In the genomic region with DNA sequence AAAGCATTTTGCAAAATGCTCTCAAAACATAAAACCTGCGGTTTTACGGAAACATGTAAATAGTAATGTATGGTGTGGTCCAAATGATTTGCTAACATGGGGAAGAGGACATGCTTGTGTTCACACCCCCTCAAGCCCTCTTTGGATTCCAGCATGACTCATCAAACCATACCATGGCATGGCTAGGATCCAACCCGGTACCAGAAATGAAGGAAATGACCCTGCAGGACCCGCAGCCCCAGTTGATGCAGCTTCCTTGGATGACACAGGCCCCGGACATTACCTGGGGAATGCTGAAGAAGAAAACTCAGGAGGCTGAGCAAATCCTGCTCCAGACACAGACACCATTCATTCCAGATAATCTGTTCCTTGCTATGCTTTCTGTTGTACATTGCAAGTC, we compare ENCODE assay signal across 23 cellular contexts.
DNase-seq lines count a peak whose midpoint lies in the region; ATAC-seq and TF ChIP-seq lines count a peak whose summit lies in the region.
"Had no signal": no experiment of that assay in that cellular context is flagged by ENCODE, and none has a peak within 500 bp of the region (broad histone marks: within the 10 kb centered on the region; RNA-seq: fewer than 3 reads in every experiment).

No MANE protein-coding gene starts in this region.

- TF ChIP-seq CTCF in MCF 10A (IDR thresholded peaks at IDR 0.05; ENCODE audit: unreplicated experiment) (no peak), mammary epithelial cell (conservative IDR thresholded peaks at IDR 0.05 in 1 of 2, IDR thresholded peaks at IDR 0.05 in 1 of 2; ENCODE audit: extremely low read depth in 1 of 2, insufficient read depth in 1 of 2, low read depth in 1 of 2, low read length in 2 of 2) (no peak), epithelial cell of esophagus (IDR thresholded peaks at IDR 0.05; ENCODE audit: insufficient read depth, low read depth, low read length, missing control alignments) (no peak)

- no peaks in the 10 kb centered on the region for H3K4me1 ChIP-seq in mammary epithelial cell (ENCODE audit: insufficient read depth, low read length)

- H3K27me3 Mint-ChIP-seq in MCF 10A (ENCODE audit: insufficient read depth, unreplicated experiment) = no peaks in the 10 kb centered on the region
- H3K27me3 Mint-ChIP-seq in stimulated activated memory B cell treated with anti-CD40 and anti-IgM and Interleukin-4, amounts not matched to agents 10 μg/mL and 1 μg/mL and 100 μg/mL, for 72 hours = no peaks in the 10 kb centered on the region
- H3K27me3 Mint-ChIP-seq: CD4-positive, alpha-beta memory T cell had no signal

- H3K9me3 Mint-ChIP-seq in MCF 10A (ENCODE audit: unreplicated experiment) = no peaks in the 10 kb centered on the region
- peaks cover 3% of the 10 kb centered on the region for H3K9me3 Mint-ChIP-seq in stimulated activated memory B cell treated with anti-CD40 and anti-IgM and Interleukin-4, amounts not matched to agents 10 μg/mL and 1 μg/mL and 100 μg/mL, for 72 hours

- peak; percentile 74 for DNase-seq in MCF 10A (ENCODE audit: unreplicated experiment)
- no peak for DNase-seq in mammary epithelial cell
- peak; percentile 82 for DNase-seq in RPMI7951 (ENCODE audit: low read depth)
- peak; percentile 38 for DNase-seq in epithelial cell of esophagus (ENCODE audit: low read depth)
- DNase-seq in activated CD4-positive, alpha-beta T cell treated with anti-CD3 and anti-CD28 coated beads for 48 hours = no peak
- DNase-seq in activated naive CD4-positive, alpha-beta T cell treated with Interleukin-2 at 50 U/mL for 16 hours = no peak
- DNase-seq in stimulated activated CD4-positive, alpha-beta T cell treated with anti-CD3 and anti-CD28 coated beads, Interleukin-2, amount 100 ng/mL, for 24 hours = no peak
- DNase-seq: 8988T; CD4-positive, alpha-beta memory T cell; DND-41; HFFc6; KBM-7; NCI-H1048; NCI-H1436 treated with DMSO at 0.1 percent for 48 hours; NCI-H2029 treated with DMSO at 0.1 percent for 48 hours; NCI-H2171 treated with DMSO at 0.1 percent for 48 hours; NCI-H510A; NCI-H82; SHP77; SK-N-SH had no signal

- POLR2A ChIA-PET in MCF 10A (lab: Yijun Ruan, JAX) = no interaction called here

- H3K36me3 Mint-ChIP-seq in MCF 10A (ENCODE audit: insufficient read depth, unreplicated experiment) = no peaks in the 10 kb centered on the region
- H3K36me3 Mint-ChIP-seq in stimulated activated memory B cell treated with anti-CD40 and anti-IgM and Interleukin-4, amounts not matched to agents 10 μg/mL and 1 μg/mL and 100 μg/mL, for 72 hours = no peaks in the 10 kb centered on the region
- H3K36me3 Mint-ChIP-seq: CD4-positive, alpha-beta memory T cell had no signal

- no peak overlapping the region for H3K27ac ChIP-seq in mammary epithelial cell (ENCODE audit: insufficient read depth, low read depth, low read length)
- H3K27ac ChIP-seq: HL-60 had no signal

- intact Hi-C loops in MCF 10A (cut with micrococcal nuclease) (no loop called here), mammary epithelial cell (cut with micrococcal nuclease) (no loop called here)

- CTCF ChIA-PET in MCF 10A (lab: Yijun Ruan, JAX) (interaction anchor here (0.7 kb wide), 1 partner anchor 84 kb away, joined by 3 read pairs; no protein-coding TSS in a partner anchor), mammary epithelial cell (lab: Charles Lee; ENCODE audit: low non-redundant PET) (no interaction called here)

- BruUV-seq in MCF 10A (replicated peaks; lab: Mats Ljungman, UMichigan) (no TSS peak), mammary epithelial cell (replicated peaks; lab: Mats Ljungman, UMichigan) (no TSS peak)

- H3K27me3 ChIP-seq in mammary epithelial cell (ENCODE audit: insufficient read depth, low read length) = no peaks in the 10 kb centered on the region

- H4K20me1 ChIP-seq in mammary epithelial cell (ENCODE audit: insufficient read depth, low read length) = no peaks in the 10 kb centered on the region

- dilution Hi-C loops in mammary epithelial cell (cut with HindIII; ENCODE audit: low sequenced_read_pairs) = no loop called here

- no peak overlapping the region for H3K4me2 ChIP-seq in mammary epithelial cell (ENCODE audit: insufficient read depth, low read depth, low read length)
- H3K4me2 ChIP-seq: SK-N-SH had no signal

- H3K4me1 Mint-ChIP-seq in MCF 10A (ENCODE audit: insufficient read depth, unreplicated experiment) = peaks cover 16% of the 10 kb centered on the region
- no peaks in the 10 kb centered on the region for H3K4me1 Mint-ChIP-seq in stimulated activated memory B cell treated with anti-CD40 and anti-IgM and Interleukin-4, amounts not matched to agents 10 μg/mL and 1 μg/mL and 100 μg/mL, for 72 hours
- H3K4me1 Mint-ChIP-seq: CD4-positive, alpha-beta memory T cell had no signal

- no peak overlapping the region for H3K4me3 Mint-ChIP-seq in MCF 10A (ENCODE audit: unreplicated experiment)
- no peak overlapping the region for H3K4me3 Mint-ChIP-seq in stimulated activated memory B cell treated with anti-CD40 and anti-IgM and Interleukin-4, amounts not matched to agents 10 μg/mL and 1 μg/mL and 100 μg/mL, for 72 hours
- H3K4me3 Mint-ChIP-seq: CD4-positive, alpha-beta memory T cell; HFFc6 had no signal

- H3K9ac ChIP-seq in mammary epithelial cell (ENCODE audit: insufficient read depth, low read length) = no peak overlapping the region
- H3K9ac ChIP-seq: SK-N-SH had no signal

- WGBS in mammary epithelial cell (ENCODE audit: low coverage, missing lambda C conversion rate) = 93% methylated on average over 5 of the region's 5 CpGs

- H2AFZ ChIP-seq in mammary epithelial cell (ENCODE audit: low read depth, low read length) = no peak overlapping the region

- ATAC-seq in stimulated activated memory B cell treated with anti-CD40 and anti-IgM and Interleukin-4, amounts not matched to agents 10 μg/mL and 1 μg/mL and 100 μg/mL, for 72 hours = no peak
- ATAC-seq: Panc1 had no signal

- in situ Hi-C loops in mammary epithelial cell (cut with MboI; ENCODE audit: low sequenced_read_pairs in 2 of 2) = no loop called here

- no peaks in the 10 kb centered on the region for H3K9me3 ChIP-seq in mammary epithelial cell (replicated peaks; ENCODE audit: insufficient read depth, low read length)
- H3K9me3 ChIP-seq: SK-N-SH had no signal

- H3K27ac Mint-ChIP-seq in MCF 10A (ENCODE audit: low read depth, unreplicated experiment) = no peak overlapping the region
- H3K27ac Mint-ChIP-seq in stimulated activated memory B cell treated with anti-CD40 and anti-IgM and Interleukin-4, amounts not matched to agents 10 μg/mL and 1 μg/mL and 100 μg/mL, for 72 hours = no peak overlapping the region
- H3K27ac Mint-ChIP-seq: CD4-positive, alpha-beta memory T cell; HFFc6 had no signal

- no peaks in the 10 kb centered on the region for H3K36me3 ChIP-seq in mammary epithelial cell (ENCODE audit: insufficient read depth, low read length)

- H3K4me3 ChIP-seq in mammary epithelial cell (replicated peaks in 1 of 3; ENCODE audit: insufficient read depth in 1 of 3, low read depth in 2 of 3, low read length in 3 of 3) = no peak overlapping the region
- H3K4me3 ChIP-seq in epithelial cell of esophagus (ENCODE audit: low read length) = no peak overlapping the region

- no peaks in the 10 kb centered on the region for H3K79me2 ChIP-seq in mammary epithelial cell (ENCODE audit: insufficient read depth, low read length)

Comparison
In these comparisons a context has a peak if more than half of its experiments do, and no peak if none do; other contexts are left out.
1. DNase-seq: peak in MCF 10A (single experiment), RPMI7951 (single experiment) and epithelial cell of esophagus (single experiment); none in mammary epithelial cell (single experiment), activated CD4-positive, alpha-beta T cell treated with anti-CD3 and anti-CD28 coated beads for 48 hours (single experiment), activated naive CD4-positive, alpha-beta T cell treated with Interleukin-2 at 50 U/mL for 16 hours (single experiment) and stimulated activated CD4-positive, alpha-beta T cell treated with anti-CD3 and anti-CD28 coated beads, Interleukin-2, amount 100 ng/mL, for 24 hours (0 of 2).